ENCODE assay signal across 7 cellular contexts in genomic region chr2:170550501-170550900, GRCh38.
"Had no signal": no experiment of that assay in that cellular context is flagged by ENCODE, and none has a peak within 500 bp of the region (broad histone marks: within the 10 kb centered on the region; RNA-seq: fewer than 3 reads in every experiment).

No MANE protein-coding gene starts in this region.

- H3K36me3 ChIP-seq: HAP-1 had no signal

- H3K4me3 ChIP-seq: GM23248, HAP-1, K562 had no signal

- H3K4me1 ChIP-seq: HAP-1 had no signal

- H3K27ac ChIP-seq: GM23248 had no signal

- DNase-seq: GM23248, GOT3, H7, HFFc6, IMR-90 had no signal
